ENCODE assay signal across 14 cellular contexts in genomic region chr7:77266162-77266807, GRCh38.
A peak's percentile ranks its signal among the peaks of the same experiment; 100 is the strongest.
DNase-seq lines count a peak whose midpoint lies in the region; ATAC-seq, FAIRE-seq and TF ChIP-seq lines count a peak whose summit lies in the region.
"Had no signal": no experiment of that assay in that cellular context is flagged by ENCODE, and none has a peak within 500 bp of the region (broad histone marks: within the 10 kb centered on the region; RNA-seq: fewer than 3 reads in every experiment).

No MANE protein-coding gene starts in this region.

- ATAC-seq in GM18505 (IDR thresholded peaks at IDR 0.05; ENCODE audit: unreplicated experiment) = peak; percentile 87
- ATAC-seq in GM19452 (IDR thresholded peaks at IDR 0.05; ENCODE audit: unreplicated experiment) = peak; percentile 89
- peak; percentile 83 for ATAC-seq in HG03045 (IDR thresholded peaks at IDR 0.05; ENCODE audit: unreplicated experiment)
- no peak for ATAC-seq in WTC11
- ATAC-seq in pancreas = no peak

- no peaks in the 10 kb centered on the region for H3K4me1 ChIP-seq in pancreas
- no peaks in the 10 kb centered on the region for H3K4me1 ChIP-seq in Peyer's patch

- 94 to 96% methylated on average over 2 of the region's 2 CpGs for WGBS in pancreas, 2 donors

- H3K4me3 Mint-ChIP-seq in activated CD4-positive, alpha-beta memory T cell treated with anti-CD3 and anti-CD28 coated beads, Interleukin-2, amount 10 ng/mL, durations not matched to agents 7 days and 5 days = no peak overlapping the region
- H3K4me3 Mint-ChIP-seq in WTC11 = no peak overlapping the region
- H3K4me3 Mint-ChIP-seq: HFFc6 had no signal

- H3K4me3 ChIP-seq in pancreas (no peak overlapping the region), Peyer's patch (no peak overlapping the region)
- H3K4me3 ChIP-seq: adrenal gland, skin epidermis, transverse colon had no signal

- peaks cover 26% of the 10 kb centered on the region for H3K4me1 Mint-ChIP-seq in activated CD4-positive, alpha-beta memory T cell treated with anti-CD3 and anti-CD28 coated beads, Interleukin-2, amount 10 ng/mL, durations not matched to agents 7 days and 5 days
- H3K4me1 Mint-ChIP-seq in WTC11 = no peaks in the 10 kb centered on the region

- no peaks in the 10 kb centered on the region for H3K27me3 Mint-ChIP-seq in activated CD4-positive, alpha-beta memory T cell treated with anti-CD3 and anti-CD28 coated beads, Interleukin-2, amount 10 ng/mL, durations not matched to agents 7 days and 5 days
- H3K27me3 Mint-ChIP-seq in WTC11 (ENCODE audit: low read depth) = peaks cover 2% of the 10 kb centered on the region; the same call in 1 of the 2 replicates

- CTCF ChIA-PET in activated CD4-positive, alpha-beta memory T cell treated with anti-CD3 and anti-CD28 coated beads, Interleukin-2, amount 10 ng/mL, durations not matched to agents 7 days and 5 days (lab: Charles Lee) = interaction anchor here (0.9 to 1.7 kb wide), 2 partner anchors 19 to 154 kb away, joined by 3 to 9 read pairs; no protein-coding TSS in a partner anchor
- CTCF ChIA-PET in WTC11 (lab: Charles Lee) = no interaction called here

- no peak overlapping the region for H3K27ac ChIP-seq in pancreas
- no peak overlapping the region for H3K27ac ChIP-seq in Peyer's patch
- H3K27ac ChIP-seq: adrenal gland, skin epidermis, transverse colon had no signal

- H3K27me3 ChIP-seq in pancreas (no peaks in the 10 kb centered on the region), Peyer's patch (no peaks in the 10 kb centered on the region)
- H3K27me3 ChIP-seq: adrenal gland, transverse colon had no signal

- DNase-seq in activated CD4-positive, alpha-beta memory T cell treated with anti-CD3 and anti-CD28 coated beads, Interleukin-2, amount 10 ng/mL, durations not matched to agents 7 days and 5 days = peak; percentile 25
- DNase-seq in WTC11 (ENCODE audit: low spot score) (no peak), pancreas (no peak), globus pallidus (ENCODE audit: low spot score) (no peak), Peyer's patch (no peak)
- DNase-seq: adrenal gland, Calu3, HFFc6, NCI-H187, transverse colon had no signal

- H3K36me3 Mint-ChIP-seq in activated CD4-positive, alpha-beta memory T cell treated with anti-CD3 and anti-CD28 coated beads, Interleukin-2, amount 10 ng/mL, durations not matched to agents 7 days and 5 days (ENCODE audit: low read depth) = peaks cover 3% of the 10 kb centered on the region
- no peaks in the 10 kb centered on the region for H3K36me3 Mint-ChIP-seq in WTC11

- intact Hi-C loops in pancreas (cut with DNase I) = no loop called here

- H3K27ac Mint-ChIP-seq in activated CD4-positive, alpha-beta memory T cell treated with anti-CD3 and anti-CD28 coated beads, Interleukin-2, amount 10 ng/mL, durations not matched to agents 7 days and 5 days = peak overlapping the region; percentile 38
- H3K27ac Mint-ChIP-seq in WTC11 = no peak overlapping the region
- H3K27ac Mint-ChIP-seq: HFFc6 had no signal

- H3K36me3 ChIP-seq in pancreas (no peaks in the 10 kb centered on the region), Peyer's patch (no peaks in the 10 kb centered on the region)
- H3K36me3 ChIP-seq: adrenal gland, transverse colon had no signal

- FAIRE-seq in pancreas (lab: Jason Lieb, UNC) = no peak

- POLR2A ChIA-PET in activated CD4-positive, alpha-beta memory T cell treated with anti-CD3 and anti-CD28 coated beads, Interleukin-2, amount 10 ng/mL, durations not matched to agents 7 days and 5 days (lab: Charles Lee) = no interaction called here
- POLR2A ChIA-PET in WTC11 (lab: Charles Lee) = no interaction called here

- TF ChIP-seq POLR2A in GM18505 (IDR thresholded peaks at IDR 0.05; ENCODE audit: borderline replicate concordance, extremely low read depth, insufficient read depth, insufficient read length) (no peak), Peyer's patch (IDR thresholded peaks at IDR 0.05) (no peak)

- H3K9me3 Mint-ChIP-seq in activated CD4-positive, alpha-beta memory T cell treated with anti-CD3 and anti-CD28 coated beads, Interleukin-2, amount 10 ng/mL, durations not matched to agents 7 days and 5 days = no peaks in the 10 kb centered on the region
- H3K9me3 Mint-ChIP-seq in WTC11 = peaks cover 6% of the 10 kb centered on the region; the same call in 1 of the 2 replicates

- no peaks in the 10 kb centered on the region for H3K9me3 ChIP-seq in pancreas
- no peaks in the 10 kb centered on the region for H3K9me3 ChIP-seq in Peyer's patch
- H3K9me3 ChIP-seq: adrenal gland, transverse colon had no signal

- TF ChIP-seq CTCF in WTC11 (IDR thresholded peaks at IDR 0.05) (no peak), pancreas (IDR thresholded peaks at IDR 0.05) (no peak), Peyer's patch (IDR thresholded peaks at IDR 0.05) (no peak)

TF ChIP-seq in WTC11, 78 proteins besides CTCF, POLR2A, EP300 and RAD21:
- no peak for TF ChIP-seq CREB1 (CRISPR knock-in tag; IDR thresholded peaks at IDR 0.05)
- TF ChIP-seq ZSCAN18 (CRISPR knock-in tag; IDR thresholded peaks at IDR 0.05) = no peak
- no peak for TF ChIP-seq ZNF219 (CRISPR knock-in tag; IDR thresholded peaks at IDR 0.05; ENCODE audit: borderline replicate concordance)
- TF ChIP-seq TCF7 (CRISPR knock-in tag; IDR thresholded peaks at IDR 0.05; ENCODE audit: low read depth) = no peak
- TF ChIP-seq, protein P1, sequence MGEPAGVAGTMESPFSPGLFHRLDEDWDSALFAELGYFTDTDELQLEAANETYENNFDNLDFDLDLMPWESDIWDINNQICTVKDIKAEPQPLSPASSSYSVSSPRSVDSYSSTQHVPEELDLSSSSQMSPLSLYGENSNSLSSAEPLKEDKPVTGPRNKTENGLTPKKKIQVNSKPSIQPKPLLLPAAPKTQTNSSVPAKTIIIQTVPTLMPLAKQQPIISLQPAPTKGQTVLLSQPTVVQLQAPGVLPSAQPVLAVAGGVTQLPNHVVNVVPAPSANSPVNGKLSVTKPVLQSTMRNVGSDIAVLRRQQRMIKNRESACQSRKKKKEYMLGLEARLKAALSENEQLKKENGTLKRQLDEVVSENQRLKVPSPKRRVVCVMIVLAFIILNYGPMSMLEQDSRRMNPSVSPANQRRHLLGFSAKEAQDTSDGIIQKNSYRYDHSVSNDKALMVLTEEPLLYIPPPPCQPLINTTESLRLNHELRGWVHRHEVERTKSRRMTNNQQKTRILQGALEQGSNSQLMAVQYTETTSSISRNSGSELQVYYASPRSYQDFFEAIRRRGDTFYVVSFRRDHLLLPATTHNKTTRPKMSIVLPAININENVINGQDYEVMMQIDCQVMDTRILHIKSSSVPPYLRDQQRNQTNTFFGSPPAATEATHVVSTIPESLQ (CRISPR knock-in tag; IDR thresholded peaks at IDR 0.05) = no peak
- no peak for TF ChIP-seq TEAD4 (CRISPR knock-in tag; IDR thresholded peaks at IDR 0.05)
- no peak for TF ChIP-seq GRHL2 (CRISPR knock-in tag; IDR thresholded peaks at IDR 0.05; ENCODE audit: insufficient replicate concordance, severe bottlenecking)
- TF ChIP-seq, protein P2, sequence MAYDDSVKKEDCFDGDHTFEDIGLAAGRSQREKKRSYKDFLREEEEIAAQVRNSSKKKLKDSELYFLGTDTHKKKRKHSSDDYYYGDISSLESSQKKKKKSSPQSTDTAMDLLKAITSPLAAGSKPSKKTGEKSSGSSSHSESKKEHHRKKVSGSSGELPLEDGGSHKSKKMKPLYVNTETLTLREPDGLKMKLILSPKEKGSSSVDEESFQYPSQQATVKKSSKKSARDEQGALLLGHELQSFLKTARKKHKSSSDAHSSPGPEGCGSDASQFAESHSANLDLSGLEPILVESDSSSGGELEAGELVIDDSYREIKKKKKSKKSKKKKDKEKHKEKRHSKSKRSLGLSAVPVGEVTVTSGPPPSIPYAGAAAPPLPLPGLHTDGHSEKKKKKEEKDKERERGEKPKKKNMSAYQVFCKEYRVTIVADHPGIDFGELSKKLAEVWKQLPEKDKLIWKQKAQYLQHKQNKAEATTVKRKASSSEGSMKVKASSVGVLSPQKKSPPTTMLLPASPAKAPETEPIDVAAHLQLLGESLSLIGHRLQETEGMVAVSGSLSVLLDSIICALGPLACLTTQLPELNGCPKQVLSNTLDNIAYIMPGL (CRISPR knock-in tag; IDR thresholded peaks at IDR 0.05) = no peak
- TF ChIP-seq GTF2I (CRISPR knock-in tag; conservative IDR thresholded peaks at IDR 0.05) = no peak

Comparison
In these comparisons a context has a peak if more than half of its experiments do, and no peak if none do; other contexts are left out.
1. ATAC-seq: peak in GM18505 (single experiment), GM19452 (single experiment) and HG03045 (single experiment); none in WTC11 (single experiment) and pancreas (0 of 4).